Comparison of ENCODE assay signal across 1 cellular context in the genomic region with DNA sequence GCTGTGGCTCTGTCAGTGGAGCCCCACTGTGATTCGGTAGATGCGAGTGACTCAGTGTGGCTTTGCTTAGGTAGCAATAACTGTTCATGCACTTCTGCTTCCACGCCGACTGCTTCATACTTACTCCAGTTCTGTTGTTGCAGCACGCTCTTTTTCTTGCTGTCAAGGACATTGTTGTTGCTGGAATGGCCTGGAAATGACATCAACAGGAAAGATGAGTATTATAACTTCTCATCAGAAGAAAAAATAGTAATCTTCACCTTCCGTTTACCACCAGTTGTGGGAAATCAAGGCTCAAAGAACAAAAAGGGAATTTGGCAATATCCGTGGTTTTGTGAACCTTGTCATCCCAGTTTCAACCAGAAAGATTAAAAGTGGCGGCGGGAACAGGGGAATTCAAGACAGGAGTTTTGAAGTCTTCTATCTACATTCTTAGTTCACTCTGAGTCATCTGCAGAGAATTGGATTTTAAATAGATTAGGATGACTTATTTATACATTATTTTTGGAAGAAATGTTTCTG.
TF ChIP-seq lines count a peak whose summit lies in the region.

No MANE protein-coding gene starts in this region.

TF ChIP-seq in HepG2, 621 proteins besides CTCF, POLR2A, EP300 and RAD21:
- TF ChIP-seq ETV5 (CRISPR knock-in tag; IDR thresholded peaks at IDR 0.05; ENCODE audit: borderline replicate concordance): peak; percentile 34; the same call in 1 of the 2 replicates
- no peak for TF ChIP-seq ZNF326 (CRISPR knock-in tag; IDR thresholded peaks at IDR 0.05; ENCODE audit: borderline replicate concordance)
- TF ChIP-seq MXI1 (IDR thresholded peaks at IDR 0.05; ENCODE audit: borderline replicate concordance, low read depth, low read length): no peak
- TF ChIP-seq GTF3A (CRISPR knock-in tag; conservative IDR thresholded peaks at IDR 0.05): no peak
- no peak for TF ChIP-seq ZNF251 (CRISPR knock-in tag; IDR thresholded peaks at IDR 0.05)
- TF ChIP-seq, protein P1, sequence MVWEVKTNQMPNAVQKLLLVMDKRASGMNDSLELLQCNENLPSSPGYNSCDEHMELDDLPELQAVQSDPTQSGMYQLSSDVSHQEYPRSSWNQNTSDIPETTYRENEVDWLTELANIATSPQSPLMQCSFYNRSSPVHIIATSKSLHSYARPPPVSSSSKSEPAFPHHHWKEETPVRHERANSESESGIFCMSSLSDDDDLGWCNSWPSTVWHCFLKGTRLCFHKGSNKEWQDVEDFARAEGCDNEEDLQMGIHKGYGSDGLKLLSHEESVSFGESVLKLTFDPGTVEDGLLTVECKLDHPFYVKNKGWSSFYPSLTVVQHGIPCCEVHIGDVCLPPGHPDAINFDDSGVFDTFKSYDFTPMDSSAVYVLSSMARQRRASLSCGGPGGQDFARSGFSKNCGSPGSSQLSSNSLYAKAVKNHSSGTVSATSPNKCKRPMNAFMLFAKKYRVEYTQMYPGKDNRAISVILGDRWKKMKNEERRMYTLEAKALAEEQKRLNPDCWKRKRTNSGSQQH (CRISPR knock-in tag; IDR thresholded peaks at IDR 0.05; ENCODE audit: low read depth): no peak
- TF ChIP-seq ZNF616 (CRISPR knock-in tag; IDR thresholded peaks at IDR 0.05; ENCODE audit: low read depth): no peak
- 0 out of 2 replicates have a peak, but pooled peaks have one; percentile 37 for TF ChIP-seq MED1 (CRISPR knock-in tag; IDR thresholded peaks at IDR 0.05)
- TF ChIP-seq TCF7 (IDR thresholded peaks at IDR 0.05; ENCODE audit: low read depth): peak; percentile 47; the same call in 1 of the 2 replicates
- TF ChIP-seq HMGA1 (CRISPR knock-in tag; conservative IDR thresholded peaks at IDR 0.05): no peak
- TF ChIP-seq, protein P2, sequence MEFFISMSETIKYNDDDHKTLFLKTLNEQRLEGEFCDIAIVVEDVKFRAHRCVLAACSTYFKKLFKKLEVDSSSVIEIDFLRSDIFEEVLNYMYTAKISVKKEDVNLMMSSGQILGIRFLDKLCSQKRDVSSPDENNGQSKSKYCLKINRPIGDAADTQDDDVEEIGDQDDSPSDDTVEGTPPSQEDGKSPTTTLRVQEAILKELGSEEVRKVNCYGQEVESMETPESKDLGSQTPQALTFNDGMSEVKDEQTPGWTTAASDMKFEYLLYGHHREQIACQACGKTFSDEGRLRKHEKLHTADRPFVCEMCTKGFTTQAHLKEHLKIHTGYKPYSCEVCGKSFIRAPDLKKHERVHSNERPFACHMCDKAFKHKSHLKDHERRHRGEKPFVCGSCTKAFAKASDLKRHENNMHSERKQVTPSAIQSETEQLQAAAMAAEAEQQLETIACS (CRISPR knock-in tag; IDR thresholded peaks at IDR 0.05): no peak
- 0 out of 2 replicates have a peak, but pooled peaks have one; percentile 26 for TF ChIP-seq ZNF878 (CRISPR knock-in tag; IDR thresholded peaks at IDR 0.05)
- TF ChIP-seq NR2F6 (IDR thresholded peaks at IDR 0.05): 0 out of 2 replicates have a peak, but pooled peaks have one; percentile 15
- no peak for TF ChIP-seq NR2F6 (CRISPR knock-in tag; IDR thresholded peaks at IDR 0.05)
